Comparison of ENCODE assay signal across 1 cellular context in the genomic region with DNA sequence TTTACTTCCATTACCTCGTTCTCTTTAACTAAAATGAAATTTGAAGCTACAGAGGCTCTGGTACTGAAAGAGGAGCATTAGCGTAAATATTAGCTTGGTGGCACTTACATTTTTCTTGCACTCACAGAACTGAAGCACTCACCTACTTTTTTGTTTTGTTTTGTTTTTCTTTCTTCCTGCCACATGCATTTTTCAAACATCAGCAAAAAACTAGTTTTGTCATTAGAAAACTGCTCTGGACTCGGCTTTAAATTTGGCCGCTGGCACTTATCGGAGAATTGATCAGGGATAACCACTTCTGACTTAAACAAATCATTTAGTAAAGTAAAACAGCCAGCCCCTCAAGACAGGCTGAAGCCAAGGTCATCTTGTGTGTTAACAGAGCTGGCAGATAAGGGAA.
TF ChIP-seq lines count a peak whose summit lies in the region.

No MANE protein-coding gene starts in this region.

TF ChIP-seq in K562, 482 proteins besides CTCF, POLR2A, EP300 and RAD21 (continued from another document):
- TF ChIP-seq MEIS2 (IDR thresholded peaks at IDR 0.05; ENCODE audit: partially characterized antibody) (no peak), FOXK1 (CRISPR knock-in tag; IDR thresholded peaks at IDR 0.05; ENCODE audit: borderline replicate concordance) (no peak), ZNF316 (IDR thresholded peaks at IDR 0.05) (peak; percentile 72), MED1 (CRISPR knock-in tag; IDR thresholded peaks at IDR 0.05; ENCODE audit: borderline replicate concordance) (no peak), LEF1 (IDR thresholded peaks at IDR 0.05) (no peak), ZNF263 (CRISPR knock-in tag; IDR thresholded peaks at IDR 0.05; ENCODE audit: borderline replicate concordance) (no peak), C11orf30 (IDR thresholded peaks at IDR 0.05; ENCODE audit: low read depth) (peak; percentile 60), FOXA1 (IDR thresholded peaks at IDR 0.05; ENCODE audit: borderline replicate concordance) (no peak)
TF ChIP-seq in K562: peak in this region for 3.
